8 cellular contexts compared by ENCODE assay signal in genomic region chr3:156554842-156555687, GRCh38. TPM values are rescaled to one million over a fixed set of nuclear protein-coding genes. Genes with fewer than 3 reads are reported as not detected.
A peak's percentile ranks its signal among the peaks of the same experiment; 100 is the strongest.
DNase-seq lines count a peak whose midpoint lies in the region; ATAC-seq and TF ChIP-seq lines count a peak whose summit lies in the region.

Gene SSR3 (minus strand): TSS chr3:156555117. CDS start chr3:156555089, 28 bp downstream.

- H3K36me3 Mint-ChIP-seq in activated CD4-positive, alpha-beta T cell treated with anti-CD3 and anti-CD28 coated beads, Interleukin-2, amount 10 ng/mL, durations not matched to agents 7 days and 5 days (ENCODE audit: low read depth) = peaks cover 35% of the 10 kb centered on the region

- POLR2A ChIA-PET in activated CD4-positive, alpha-beta T cell treated with anti-CD3 and anti-CD28 coated beads, Interleukin-2, amount 10 ng/mL, durations not matched to agents 7 days and 5 days (lab: Charles Lee) = interaction anchor here (0.6 to 0.9 kb wide), 2 partner anchors 121 to 538 kb away, joined by 3 to 5 read pairs; no protein-coding TSS in a partner anchor

- H3K4me1 Mint-ChIP-seq in activated CD4-positive, alpha-beta T cell treated with anti-CD3 and anti-CD28 coated beads, Interleukin-2, amount 10 ng/mL, durations not matched to agents 7 days and 5 days = peaks cover 47% of the 10 kb centered on the region

- H3K27ac ChIP-seq in BLaER1 (peak within 1 kb of the TSS; percentile 87), coronary artery (peak within 1 kb of the TSS; percentile 68 to 88), layer of hippocampus (ENCODE audit: low read depth, low read length) (peak within 1 kb of the TSS; percentile 75)

- no peaks in the 10 kb centered on the region for H3K9me3 ChIP-seq in BLaER1

- H3K4me3 ChIP-seq in BLaER1 = peak within 1 kb of the TSS; percentile 95
- peak within 1 kb of the TSS; percentile 85 for H3K4me3 ChIP-seq in coronary artery

- H3K4me3 Mint-ChIP-seq in activated CD4-positive, alpha-beta T cell treated with anti-CD3 and anti-CD28 coated beads, Interleukin-2, amount 10 ng/mL, durations not matched to agents 7 days and 5 days = peak within 1 kb of the TSS; percentile 95

- no peaks in the 10 kb centered on the region for H3K9me3 Mint-ChIP-seq in activated CD4-positive, alpha-beta T cell treated with anti-CD3 and anti-CD28 coated beads, Interleukin-2, amount 10 ng/mL, durations not matched to agents 7 days and 5 days

- CTCF ChIA-PET in activated CD4-positive, alpha-beta T cell treated with anti-CD3 and anti-CD28 coated beads, Interleukin-2, amount 10 ng/mL, durations not matched to agents 7 days and 5 days (lab: Charles Lee) = interaction anchor here (0.6 to 3.2 kb wide), 21 partner anchors 9 to 749 kb away, joined by 3 to 12 read pairs (median 4); partner anchors contain the start of genes C3orf33 and TIPARP

- DNase-seq in NCI-H69 (lab: John Stamatoyannopoulos, UW) (peak; percentile 98), coronary artery (ENCODE audit: low spot score) (peak; percentile 100)
- DNase-seq in activated CD4-positive, alpha-beta T cell treated with anti-CD3 and anti-CD28 coated beads, Interleukin-2, amount 10 ng/mL, durations not matched to agents 7 days and 5 days = peak; percentile 99
- peak; percentile 96 to 98 for DNase-seq in stimulated activated CD4-positive, alpha-beta T cell treated with anti-CD3 and anti-CD28 coated beads, Interleukin-1b, Interleukin-23, amount 100 ng/mL, for 4 hours (ENCODE audit: low read depth in 2 of 2)

- no peaks in the 10 kb centered on the region for H3K27me3 ChIP-seq in BLaER1
- no peaks in the 10 kb centered on the region for H3K27me3 ChIP-seq in layer of hippocampus (ENCODE audit: control insufficient read depth, insufficient read depth, low read length)

- H3K27me3 Mint-ChIP-seq in activated CD4-positive, alpha-beta T cell treated with anti-CD3 and anti-CD28 coated beads, Interleukin-2, amount 10 ng/mL, durations not matched to agents 7 days and 5 days = no peaks in the 10 kb centered on the region

- peak; percentile 99 for ATAC-seq in GM19328 (IDR thresholded peaks at IDR 0.05; ENCODE audit: unreplicated experiment)
- ATAC-seq in HG03520 (IDR thresholded peaks at IDR 0.05; ENCODE audit: unreplicated experiment) = peak; percentile 99

- H3K9ac ChIP-seq in BLaER1 = peak within 1 kb of the TSS; percentile 94

- H4K20me1 ChIP-seq in BLaER1 = peaks cover 27% of the 10 kb centered on the region; the same call in 1 of the 2 replicates

- H3K27ac Mint-ChIP-seq in activated CD4-positive, alpha-beta T cell treated with anti-CD3 and anti-CD28 coated beads, Interleukin-2, amount 10 ng/mL, durations not matched to agents 7 days and 5 days = peak within 1 kb of the TSS; percentile 93

- peaks cover 31% of the 10 kb centered on the region for H3K4me1 ChIP-seq in BLaER1

- TF ChIP-seq CTCF in coronary artery (IDR thresholded peaks at IDR 0.05) = no peak

- H3K4me2 ChIP-seq in BLaER1 = peak within 1 kb of the TSS; percentile 96

- H3K36me3 ChIP-seq in BLaER1 = peaks cover 31% of the 10 kb centered on the region

RNA-seq across cellular contexts. Expression of gene SSR3, which starts in this region (rescaled TPM):
- 100 to 1,000 TPM; 139 to 143 TPM for total RNA-seq in activated CD4-positive, alpha-beta T cell treated with anti-CD3 and anti-CD28 coated beads, Interleukin-2, amount 10 ng/mL, durations not matched to agents 7 days and 5 days

Comparison
In these comparisons a context has a peak if more than half of its experiments do, and no peak if none do; other contexts are left out.
1. Peak in every context shown above with its lines: DNase-seq, ATAC-seq, H3K4me3 ChIP-seq and H3K27ac ChIP-seq.